In genomic region chr2:1750270-1750934, GRCh38 we compare ENCODE assay signal across 14 cellular contexts. TPM values are rescaled to one million over a fixed set of nuclear protein-coding genes. Genes with fewer than 3 reads are reported as not detected.
DNase-seq lines count a peak whose midpoint lies in the region; ATAC-seq, FAIRE-seq and TF ChIP-seq lines count a peak whose summit lies in the region.
"Had no signal": no experiment of that assay in that cellular context is flagged by ENCODE, and none has a peak within 500 bp of the region (broad histone marks: within the 10 kb centered on the region; RNA-seq: fewer than 3 reads in every experiment).

No MANE protein-coding gene starts in this region.

- POLR2A ChIA-PET in activated CD4-positive, alpha-beta memory T cell treated with anti-CD3 and anti-CD28 coated beads, Interleukin-2, amount 10 ng/mL, durations not matched to agents 7 days and 5 days (lab: Charles Lee) = no interaction called here

- H3K4me1 ChIP-seq in BLaER1 = peaks cover 62% of the 10 kb centered on the region
- H3K4me1 ChIP-seq in astrocyte (ENCODE audit: insufficient read depth, low read length) = peaks cover 26% of the 10 kb centered on the region
- no peaks in the 10 kb centered on the region for H3K4me1 ChIP-seq in neural progenitor cell
- H3K4me1 ChIP-seq: A549, HAP-1 had no signal

- H3K9me3 Mint-ChIP-seq in HFFc6 (peaks cover 6% of the 10 kb centered on the region; the same call in 1 of the 2 replicates), astrocyte (ENCODE audit: unreplicated experiment) (peaks cover 14% of the 10 kb centered on the region), nephron (peaks cover 13% of the 10 kb centered on the region), neural progenitor cell (peaks cover 42% of the 10 kb centered on the region)
- H3K9me3 Mint-ChIP-seq in activated CD4-positive, alpha-beta memory T cell treated with anti-CD3 and anti-CD28 coated beads, Interleukin-2, amount 10 ng/mL, durations not matched to agents 7 days and 5 days = peaks cover 3% of the 10 kb centered on the region

- H3K36me3 ChIP-seq in BLaER1 = 0 out of 2 replicates have a peak, but pooled peaks cover 16% of the 10 kb centered on the region
- H3K36me3 ChIP-seq in astrocyte (ENCODE audit: insufficient read depth, low read length) = no peaks in the 10 kb centered on the region
- H3K36me3 ChIP-seq in neural progenitor cell = no peaks in the 10 kb centered on the region
- H3K36me3 ChIP-seq: HAP-1 had no signal

- no peak overlapping the region for H3K4me3 ChIP-seq in BLaER1
- H3K4me3 ChIP-seq in astrocyte (ENCODE audit: insufficient read depth, low read depth, low read length) = no peak overlapping the region
- H3K4me3 ChIP-seq in neural progenitor cell = no peak overlapping the region
- H3K4me3 ChIP-seq: A549, HAP-1 had no signal

- peaks cover 24% of the 10 kb centered on the region for H3K27me3 Mint-ChIP-seq in HFFc6 (ENCODE audit: insufficient read depth)
- peaks cover 25% of the 10 kb centered on the region for H3K27me3 Mint-ChIP-seq in astrocyte (ENCODE audit: low read depth, unreplicated experiment)
- peaks cover 41% of the 10 kb centered on the region for H3K27me3 Mint-ChIP-seq in nephron (ENCODE audit: low read depth)
- peaks cover 15% of the 10 kb centered on the region for H3K27me3 Mint-ChIP-seq in neural progenitor cell (ENCODE audit: insufficient read depth, low read depth)
- peaks cover 12% of the 10 kb centered on the region for H3K27me3 Mint-ChIP-seq in activated CD4-positive, alpha-beta memory T cell treated with anti-CD3 and anti-CD28 coated beads, Interleukin-2, amount 10 ng/mL, durations not matched to agents 7 days and 5 days

- H3K36me3 Mint-ChIP-seq in HFFc6 (ENCODE audit: low read depth) (no peaks in the 10 kb centered on the region; the same call in 1 of the 2 replicates), astrocyte (ENCODE audit: low read depth, unreplicated experiment) (peaks cover 7% of the 10 kb centered on the region), nephron (ENCODE audit: low read depth) (peaks cover 5% of the 10 kb centered on the region), neural progenitor cell (peaks cover 17% of the 10 kb centered on the region)
- H3K36me3 Mint-ChIP-seq in activated CD4-positive, alpha-beta memory T cell treated with anti-CD3 and anti-CD28 coated beads, Interleukin-2, amount 10 ng/mL, durations not matched to agents 7 days and 5 days (ENCODE audit: low read depth) = no peaks in the 10 kb centered on the region
- H3K36me3 Mint-ChIP-seq: IgD-negative memory B cell had no signal

- no peak for ATAC-seq in omental fat pad (ENCODE audit: low FRiP score)

- H3K27ac Mint-ChIP-seq in HFFc6 (no peak overlapping the region; the same call in 1 of the 2 replicates), astrocyte (ENCODE audit: unreplicated experiment) (no peak overlapping the region), nephron (peak overlapping the region in 2 of 3 experiments; percentile 12 to 34), neural progenitor cell (no peak overlapping the region)
- H3K27ac Mint-ChIP-seq in activated CD4-positive, alpha-beta memory T cell treated with anti-CD3 and anti-CD28 coated beads, Interleukin-2, amount 10 ng/mL, durations not matched to agents 7 days and 5 days = no peak overlapping the region
- H3K27ac Mint-ChIP-seq: B cell, IgD-negative memory B cell had no signal

- CTCF ChIA-PET in activated CD4-positive, alpha-beta memory T cell treated with anti-CD3 and anti-CD28 coated beads, Interleukin-2, amount 10 ng/mL, durations not matched to agents 7 days and 5 days (lab: Charles Lee) = interaction anchor here (0.6 to 1.4 kb wide), 7 partner anchors 10 to 30 kb away, joined by 3 to 8 read pairs (median 4); no protein-coding TSS in a partner anchor

- H3K9ac ChIP-seq in BLaER1 = no peak overlapping the region
- no peak overlapping the region for H3K9ac ChIP-seq in astrocyte (ENCODE audit: low read length)
- no peak overlapping the region for H3K9ac ChIP-seq in neural progenitor cell

- H3K27ac ChIP-seq in BLaER1 = no peak overlapping the region
- no peak overlapping the region for H3K27ac ChIP-seq in astrocyte (ENCODE audit: low read depth, low read length)
- H3K27ac ChIP-seq in neural progenitor cell = no peak overlapping the region
- H3K27ac ChIP-seq: A549, RWPE1 had no signal

- H3F3A ChIP-seq in neural progenitor cell (ENCODE audit: low read depth) = peaks cover 6% of the 10 kb centered on the region

- peaks cover 7% of the 10 kb centered on the region for H3K79me2 ChIP-seq in astrocyte (ENCODE audit: insufficient read depth, low read length)
- H3K79me2 ChIP-seq in neural progenitor cell (ENCODE audit: low read depth) = no peaks in the 10 kb centered on the region

- no peak for FAIRE-seq in astrocyte (lab: Jason Lieb, UNC)

- H2AFZ ChIP-seq in astrocyte (ENCODE audit: low read depth, low read length) (no peak overlapping the region), neural progenitor cell (replicated peaks) (no peak overlapping the region)

- H3K9me3 ChIP-seq in BLaER1 (peaks cover 20% of the 10 kb centered on the region), astrocyte (ENCODE audit: insufficient read depth, low read depth, low read length) (peaks cover 9% of the 10 kb centered on the region), neural progenitor cell (ENCODE audit: low read depth) (no peaks in the 10 kb centered on the region)
- H3K9me3 ChIP-seq: A549, HAP-1 had no signal

- H3K4me3 Mint-ChIP-seq in HFFc6 (peak overlapping the region; percentile 6; the same call in 1 of the 2 replicates), astrocyte (ENCODE audit: unreplicated experiment) (no peak overlapping the region), nephron (peak overlapping the region in 1 of 3 experiments; percentile 20), neural progenitor cell (no peak overlapping the region)
- no peak overlapping the region for H3K4me3 Mint-ChIP-seq in activated CD4-positive, alpha-beta memory T cell treated with anti-CD3 and anti-CD28 coated beads, Interleukin-2, amount 10 ng/mL, durations not matched to agents 7 days and 5 days
- H3K4me3 Mint-ChIP-seq: B cell, IgD-negative memory B cell had no signal

- H4K20me1 ChIP-seq in BLaER1 = no peaks in the 10 kb centered on the region
- H4K20me1 ChIP-seq in astrocyte (ENCODE audit: insufficient read depth, low read length) = peaks cover 3% of the 10 kb centered on the region
- peaks cover 2% of the 10 kb centered on the region for H4K20me1 ChIP-seq in neural progenitor cell (ENCODE audit: low read depth)

- no peaks in the 10 kb centered on the region for H3K27me3 ChIP-seq in BLaER1
- H3K27me3 ChIP-seq in astrocyte (ENCODE audit: insufficient read depth, low read length) = no peaks in the 10 kb centered on the region
- peaks cover 37% of the 10 kb centered on the region for H3K27me3 ChIP-seq in neural progenitor cell

- H3K4me1 Mint-ChIP-seq in HFFc6 (ENCODE audit: low read depth) (peaks cover 36% of the 10 kb centered on the region), astrocyte (ENCODE audit: low read depth, unreplicated experiment) (peaks cover 7% of the 10 kb centered on the region), nephron (peaks cover 14% of the 10 kb centered on the region), neural progenitor cell (peaks cover 5% of the 10 kb centered on the region)
- H3K4me1 Mint-ChIP-seq in activated CD4-positive, alpha-beta memory T cell treated with anti-CD3 and anti-CD28 coated beads, Interleukin-2, amount 10 ng/mL, durations not matched to agents 7 days and 5 days = no peaks in the 10 kb centered on the region

- TF ChIP-seq CTCF in HFFc6 (IDR thresholded peaks at IDR 0.05) (no peak), astrocyte (IDR thresholded peaks at IDR 0.05; ENCODE audit: insufficient read depth, low read depth, low read length) (no peak), nephron (IDR thresholded peaks at IDR 0.05; ENCODE audit: unreplicated experiment in 3 of 3) (no peak), neural progenitor cell (IDR thresholded peaks at IDR 0.05) (no peak), omental fat pad (IDR thresholded peaks at IDR 0.05) (no peak)

- DNase-seq in HFFc6 (no peak), astrocyte (ENCODE audit: low read depth) (no peak), neural progenitor cell (ENCODE audit: low spot score) (no peak), HCEC 1CT (no peak), omental fat pad (ENCODE audit: low spot score) (no peak)
- DNase-seq in activated CD4-positive, alpha-beta memory T cell treated with anti-CD3 and anti-CD28 coated beads, Interleukin-2, amount 10 ng/mL, durations not matched to agents 7 days and 5 days = no peak
- DNase-seq: MV-4-11 had no signal

- H3K4me2 ChIP-seq in BLaER1 (peak overlapping the region; percentile 71; the same call in 1 of the 2 replicates), astrocyte (ENCODE audit: low read length) (peak overlapping the region; percentile 51), neural progenitor cell (no peak overlapping the region)
- H3K4me2 ChIP-seq: A549 had no signal

RNA-seq across cellular contexts. Expression of gene PXDN, which starts 6.1 kb away (rescaled TPM):
- 100 to 1,000 TPM; 283 to 403 (median 323) TPM for total RNA-seq in HFFc6 (2021; fragmentation: NEBNext Ultra II Directional; extraction: Animal tissue kit (Norgen Biotek cat#: 25700))
- total RNA-seq in astrocyte = 417 and 467 TPM in 2 replicates
- total RNA-seq in neural progenitor cell (ENCODE audit: low replicate concordance) = 118 and 128 TPM in 2 replicates
- total RNA-seq in omental fat pad = 100 to 1,000 TPM in 2 of 4 donors, 10 to 100 TPM in 2; 81.2 to 228 (median 112) TPM
- total RNA-seq in activated CD4-positive, alpha-beta memory T cell treated with anti-CD3 and anti-CD28 coated beads, Interleukin-2, amount 10 ng/mL, durations not matched to agents 7 days and 5 days = not detected

Comparison
In these comparisons a context has a peak if more than half of its experiments do, and no peak if none do; other contexts are left out.
1. H3K27ac Mint-ChIP-seq: peak in nephron (2 of 3); none in HFFc6 (single experiment), astrocyte (single experiment), neural progenitor cell (single experiment) and activated CD4-positive, alpha-beta memory T cell treated with anti-CD3 and anti-CD28 coated beads, Interleukin-2, amount 10 ng/mL, durations not matched to agents 7 days and 5 days (single experiment).
2. RNA of gene PXDN, which starts 6.1 kb away (total RNA-seq): 417 to 467 TPM in astrocyte, 283 to 403 TPM in HFFc6, 81.2 to 228 TPM in omental fat pad and 118 to 128 TPM in neural progenitor cell; not detected in activated CD4-positive, alpha-beta memory T cell treated with anti-CD3 and anti-CD28 coated beads, Interleukin-2, amount 10 ng/mL, durations not matched to agents 7 days and 5 days; every median in the first group is over 10 times any median in the second.